ENCODE assay signal across 17 cellular contexts in the genomic region with DNA sequence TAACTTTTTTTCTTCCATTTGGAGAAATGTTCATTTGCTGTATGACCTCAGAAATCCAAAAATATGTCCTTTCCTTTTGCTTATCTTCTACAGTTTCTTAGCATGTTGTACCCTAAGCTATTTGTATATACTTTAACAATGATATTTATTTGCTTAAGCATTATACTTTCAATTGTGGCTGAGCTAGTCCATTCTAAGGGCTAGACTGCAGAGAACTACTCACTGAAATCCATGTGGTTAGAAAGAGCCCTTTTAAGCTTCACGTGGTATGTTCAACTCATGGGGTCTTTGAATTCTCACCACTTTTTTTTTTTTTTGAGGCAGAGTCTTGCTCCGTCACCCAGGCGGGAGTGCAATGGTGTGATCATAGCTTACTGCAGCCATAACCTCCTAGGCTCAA.
DNase-seq lines count a peak whose midpoint lies in the region; ATAC-seq and TF ChIP-seq lines count a peak whose summit lies in the region.
"Had no signal": no experiment of that assay in that cellular context is flagged by ENCODE, and none has a peak within 500 bp of the region (broad histone marks: within the 10 kb centered on the region; RNA-seq: fewer than 3 reads in every experiment).

No MANE protein-coding gene starts in this region.

- BruUV-seq in Panc1 (replicated peaks; lab: Mats Ljungman, UMichigan) = no TSS peak

- 77 to 89% methylated on average over 3 of the region's 3 CpGs for WGBS in GM23248 (ENCODE audit: low coverage in 1 of 2, low lambda C conversion rate in 2 of 2, missing lambda C conversion rate in 2 of 2), 2 experiments

- DNase-seq in GM23248 = no peak
- DNase-seq in Panc1 (ENCODE audit: low read depth, low spot score) = no peak
- no peak for DNase-seq in epithelial cell of prostate (ENCODE audit: low read depth, low spot score)
- DNase-seq in nephron progenitor cell = no peak
- DNase-seq in dermis blood vessel endothelial cell = no peak
- DNase-seq in RKO (ENCODE audit: low spot score) = no peak
- DNase-seq in OCI-M2 (lab: John Stamatoyannopoulos, UW; ENCODE audit: unreplicated experiment) = no peak
- DNase-seq: ACHN, AML-193, GOT3, Kasumi-1, NCI-H187 treated with DMSO at 0.1 percent for 48 hours, NCI-H526 treated with DMSO at 0.1 percent for 48 hours had no signal

- no peaks in the 10 kb centered on the region for H3K9me3 Mint-ChIP-seq in nephron progenitor cell
- H3K9me3 Mint-ChIP-seq: CD14-positive monocyte, IgD-negative memory B cell had no signal

- H2AFZ ChIP-seq in GM23248 = no peak overlapping the region

- ATAC-seq in Panc1 = no peak
- no peak for ATAC-seq in HG02970 (IDR thresholded peaks at IDR 0.05; ENCODE audit: low FRiP score, unreplicated experiment)
- ATAC-seq: Right ventricle myocardium inferior had no signal

- H3K4me1 ChIP-seq in GM23248 (ENCODE audit: insufficient read depth) = peaks cover 63% of the 10 kb centered on the region
- H3K4me1 ChIP-seq in Panc1 (ENCODE audit: control insufficient read depth, insufficient read depth, low read length) = peaks cover 84% of the 10 kb centered on the region

- H3K36me3 ChIP-seq in GM23248 (ENCODE audit: low read depth) (0 out of 2 replicates have a peak, but pooled peaks cover 2% of the 10 kb centered on the region), Panc1 (ENCODE audit: control insufficient read depth, insufficient read depth, low read length) (no peaks in the 10 kb centered on the region)

- H3K9ac ChIP-seq in GM23248 = no peak overlapping the region

- peak overlapping the region; percentile 59 for H3K27ac Mint-ChIP-seq in nephron progenitor cell
- H3K27ac Mint-ChIP-seq: CD14-positive monocyte, IgD-negative memory B cell had no signal

- peaks cover 70% of the 10 kb centered on the region for H3K36me3 Mint-ChIP-seq in nephron progenitor cell (ENCODE audit: low read depth)
- H3K36me3 Mint-ChIP-seq: CD14-positive monocyte, IgD-negative memory B cell had no signal

- CTCF ChIA-PET in Panc1 (lab: Charles Lee) = interaction anchor here (0.9 kb wide), 1 partner anchor 70 kb away, joined by 3 read pairs; no protein-coding TSS in a partner anchor

- intact Hi-C loops in Panc1 (cut with micrococcal nuclease; ENCODE audit: unreplicated experiment) = loop anchor here (5.0 kb wide), 1 partner anchor 55 kb away; no protein-coding TSS in a partner anchor

- no peak overlapping the region for H3K4me3 Mint-ChIP-seq in nephron progenitor cell
- H3K4me3 Mint-ChIP-seq: CD14-positive monocyte, IgD-negative memory B cell had no signal

- no peak overlapping the region for H3K4me2 ChIP-seq in GM23248 (ENCODE audit: unreplicated experiment)

- H4K20me1 ChIP-seq in GM23248 (ENCODE audit: insufficient read depth) = no peaks in the 10 kb centered on the region

- H3K9me3 ChIP-seq in GM23248 (ENCODE audit: low read depth) (no peaks in the 10 kb centered on the region), Panc1 (ENCODE audit: control insufficient read depth, insufficient read depth, low read depth, low read length) (no peaks in the 10 kb centered on the region)

- H3K27me3 Mint-ChIP-seq in nephron progenitor cell (ENCODE audit: low read depth, poor library complexity) = no peaks in the 10 kb centered on the region

- in situ Hi-C loops in GM23248 (cut with MboI) (no loop called here), Panc1 (cut with HindIII; ENCODE audit: low pct_unique_long_range_greater_than_20kb, low sequenced_read_pairs) (no loop called here)

- POLR2A ChIA-PET in Panc1 (lab: Charles Lee) = interaction anchor here (0.7 to 1.1 kb wide), 2 partner anchors 53 to 382 kb away, joined by 3 to 5 read pairs; no protein-coding TSS in a partner anchor

- H3K4me1 Mint-ChIP-seq in nephron progenitor cell = peaks cover 47% of the 10 kb centered on the region
- H3K4me1 Mint-ChIP-seq: IgD-negative memory B cell had no signal

- H3K79me2 ChIP-seq in GM23248 (ENCODE audit: insufficient read depth) = peaks cover 90% of the 10 kb centered on the region

- peaks cover 94% of the 10 kb centered on the region for H3F3A ChIP-seq in GM23248 (ENCODE audit: insufficient read depth)

- H3K27me3 ChIP-seq in GM23248 (replicated peaks; ENCODE audit: insufficient read depth) = no peaks in the 10 kb centered on the region
- H3K27me3 ChIP-seq in Panc1 (ENCODE audit: control insufficient read depth, insufficient read depth, low read length) = no peaks in the 10 kb centered on the region

- TF ChIP-seq CTCF in Panc1 (IDR thresholded peaks at IDR 0.05) (no peak), nephron progenitor cell (IDR thresholded peaks at IDR 0.05) (no peak)

- no peaks in the 10 kb centered on the region for H3K9me2 ChIP-seq in GM23248 (ENCODE audit: insufficient read depth)

- 0 out of 2 replicates have a peak overlapping the region, but pooled peaks have one; percentile 23 for H3K27ac ChIP-seq in GM23248
- peak overlapping the region; percentile 96 for H3K27ac ChIP-seq in Panc1 (ENCODE audit: low read length)
- H3K27ac ChIP-seq in epithelial cell of prostate = peak overlapping the region; percentile 93

- H3K4me3 ChIP-seq in GM23248 = no peak overlapping the region
- H3K4me3 ChIP-seq in Panc1 (ENCODE audit: low read depth in 2 of 2, low read length in 2 of 2) = no peak overlapping the region

Comparison
In these comparisons a context has a peak if more than half of its experiments do, and no peak if none do; other contexts are left out.
1. H3K27ac ChIP-seq: peak in every context shown above with its lines; median percentile 96 in Panc1; 93 in epithelial cell of prostate; 23 in GM23248.